Comparison of ENCODE assay signal across 17 cellular contexts in the genomic region with DNA sequence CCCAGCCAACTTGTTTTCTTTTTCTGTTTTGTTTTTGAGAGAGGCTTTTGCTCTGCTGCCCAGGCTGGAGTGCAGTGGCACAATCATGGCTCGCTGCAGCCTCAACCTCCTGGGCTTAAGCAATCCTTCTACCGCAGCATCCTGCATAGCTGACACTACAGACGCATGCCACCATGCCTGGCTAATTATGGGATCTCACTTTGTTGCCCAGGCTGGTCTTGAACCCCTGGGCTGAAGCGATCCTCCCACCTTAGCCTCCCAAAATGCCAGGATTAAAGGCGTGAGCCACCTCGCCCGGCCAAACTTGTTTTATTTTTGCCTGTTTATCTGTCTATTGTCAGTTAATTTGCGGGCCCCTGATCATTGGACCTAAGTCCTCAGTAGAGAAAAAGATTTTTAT.
A peak's percentile ranks its signal among the peaks of the same experiment; 100 is the strongest.
DNase-seq lines count a peak whose midpoint lies in the region; ATAC-seq, FAIRE-seq and TF ChIP-seq lines count a peak whose summit lies in the region.
"Had no signal": no experiment of that assay in that cellular context is flagged by ENCODE, and none has a peak within 500 bp of the region (broad histone marks: within the 10 kb centered on the region; RNA-seq: fewer than 3 reads in every experiment).

No MANE protein-coding gene starts in this region.

- no peak overlapping the region for H2BK15ac ChIP-seq in mesenchymal stem cell (ENCODE audit: low read depth, poor library complexity, severe bottlenecking)

- no peak overlapping the region for H2BK120ac ChIP-seq in mesenchymal stem cell (ENCODE audit: low read depth, low read length)

- no peaks in the 10 kb centered on the region for H4K20me1 ChIP-seq in OCI-LY7 (ENCODE audit: insufficient read depth, low read length)

- POLR2A ChIA-PET in OCI-LY7 (lab: Charles Lee), result interaction anchor here (5.4 to 11.8 kb wide), 3 partner anchors 12 to 26 kb away, joined by 67 to 242 read pairs (median 146); no protein-coding TSS in a partner anchor

- no peak overlapping the region for H3K4me3 ChIP-seq in HAP-1
- no peak overlapping the region for H3K4me3 ChIP-seq in OCI-LY7 (ENCODE audit: low read depth, low read length, poor library complexity, severe bottlenecking)
- H3K4me3 ChIP-seq in mesenchymal stem cell (ENCODE audit: insufficient read depth in 1 of 2, low read depth in 1 of 2, low read length in 2 of 2), result no peak overlapping the region
- H3K4me3 ChIP-seq: GM12878 had no signal

- no peak overlapping the region for H4K91ac ChIP-seq in mesenchymal stem cell (ENCODE audit: low read length)

- DNase-seq in HAP-1 (ENCODE audit: low spot score in 2 of 2), result peak; percentile 15 to 40
- no peak for DNase-seq in OCI-LY7 (ENCODE audit: low spot score)
- no peak for DNase-seq in mesenchymal stem cell
- no peak for DNase-seq in activated CD4-positive, alpha-beta T cell treated with anti-CD3 and anti-CD28 coated beads for 1 hour
- DNase-seq in D721Med (ENCODE audit: insufficient read length, low spot score), result no peak
- no peak for DNase-seq in NK-92 treated with Interleukin-12 subunit alpha and Interleukin-12 subunit beta, amount 100 ng/mL, for 24 hours (lab: John Stamatoyannopoulos, UW)
- DNase-seq: NCI-H1694, NCI-H2081, NCI-H2171, NCI-H524 treated with DMSO at 0.1 percent for 48 hours, SHP77 treated with DMSO at 0.1 percent for 48 hours, T-cell had no signal

- H3K23ac ChIP-seq in mesenchymal stem cell (ENCODE audit: low read length in 2 of 2), result no peak overlapping the region

- peak overlapping the region in 1 of 2 experiments; percentile 37 for H3K4ac ChIP-seq in mesenchymal stem cell (ENCODE audit: low read depth in 1 of 2, low read length in 2 of 2)

- no peak overlapping the region for H2AFZ ChIP-seq in OCI-LY7 (ENCODE audit: low read length)
- H2AFZ ChIP-seq in mesenchymal stem cell (ENCODE audit: low read depth, low read length), result no peak overlapping the region

- H4K8ac ChIP-seq in mesenchymal stem cell (ENCODE audit: low read length), result no peak overlapping the region

- no peak overlapping the region for H2AK5ac ChIP-seq in mesenchymal stem cell (ENCODE audit: low read length, severe bottlenecking)

- TF ChIP-seq CTCF in OCI-LY7 (conservative IDR thresholded peaks at IDR 0.05; ENCODE audit: low read length) (no peak), D721Med (IDR thresholded peaks at IDR 0.05; ENCODE audit: insufficient read depth, missing control alignments) (no peak)

- H3K9me3 ChIP-seq in HAP-1, result no peaks in the 10 kb centered on the region
- H3K9me3 ChIP-seq in OCI-LY7 (ENCODE audit: low read length), result no peaks in the 10 kb centered on the region
- H3K9me3 ChIP-seq in mesenchymal stem cell (ENCODE audit: control insufficient read depth, low read length), result no peaks in the 10 kb centered on the region

- H3K27me3 ChIP-seq in HAP-1 (ENCODE audit: low read depth), result no peaks in the 10 kb centered on the region
- no peaks in the 10 kb centered on the region for H3K27me3 ChIP-seq in mesenchymal stem cell (ENCODE audit: control insufficient read depth in 1 of 2, insufficient read depth in 1 of 2, low read length in 2 of 2)

- H3K9me2 ChIP-seq in OCI-LY7 (ENCODE audit: insufficient read depth, low read length), result no peaks in the 10 kb centered on the region

- CTCF ChIA-PET in OCI-LY7 (lab: Charles Lee; ENCODE audit: unreplicated experiment), result no interaction called here

- H2BK5ac ChIP-seq in mesenchymal stem cell (ENCODE audit: low read depth, low read length, poor library complexity, severe bottlenecking), result no peak overlapping the region

- ATAC-seq in HG03432 (IDR thresholded peaks at IDR 0.05; ENCODE audit: unreplicated experiment), result no peak
- ATAC-seq: GM12878, HCT116, SK-N-SH treated with all-trans-retinoic acid at 6 μM for 48 hours, T-cell had no signal

- H3K27ac ChIP-seq in OCI-LY7 (ENCODE audit: low read depth, low read length, poor library complexity, severe bottlenecking) (peak overlapping the region; percentile 100), mesenchymal stem cell (ENCODE audit: low read length, poor library complexity, severe bottlenecking) (no peak overlapping the region)
- H3K27ac ChIP-seq: RWPE1 had no signal

- H3K18ac ChIP-seq in mesenchymal stem cell (ENCODE audit: low read depth in 1 of 2, low read length in 2 of 2), result peak overlapping the region in 1 of 2 experiments; percentile 52

- no peak overlapping the region for H3K9ac ChIP-seq in mesenchymal stem cell (ENCODE audit: low read length)

- H2BK12ac ChIP-seq in mesenchymal stem cell (ENCODE audit: low read length in 2 of 2), result peak overlapping the region; percentile 31 to 50

- H3K79me1 ChIP-seq in mesenchymal stem cell (replicated peaks; ENCODE audit: low read length, poor library complexity, severe bottlenecking), result no peaks in the 10 kb centered on the region

- intact Hi-C loops in OCI-LY7 (cut with micrococcal nuclease; ENCODE audit: unreplicated experiment), result no loop called here

- H3K4me1 ChIP-seq in HAP-1, result peaks cover 7% of the 10 kb centered on the region
- peaks cover 98% of the 10 kb centered on the region for H3K4me1 ChIP-seq in OCI-LY7 (ENCODE audit: insufficient read depth, low read length, poor library complexity, severe bottlenecking)
- H3K4me1 ChIP-seq in mesenchymal stem cell (ENCODE audit: control insufficient read depth, insufficient read depth, low read depth, low read length), result peaks cover 5% of the 10 kb centered on the region

- WGBS in mesenchymal stem cell, result 95% methylated on average over 8 of the region's 8 CpGs

- peaks cover 56% of the 10 kb centered on the region; the same call in 1 of the 2 replicates for H3K79me2 ChIP-seq in OCI-LY7 (ENCODE audit: insufficient read depth, low read depth, low read length)

- no peak for FAIRE-seq in D721Med (lab: Jason Lieb, UNC)
- FAIRE-seq: GM12878 had no signal

- H3K14ac ChIP-seq in mesenchymal stem cell (ENCODE audit: low read length in 2 of 2), result no peak overlapping the region

- in situ Hi-C loops in HAP-1 (cut with MboI; ENCODE audit: low sequenced_read_pairs), result no loop called here

- no TSS peak for BruUV-seq in OCI-LY7 (replicated peaks; lab: Mats Ljungman, UMichigan)

- H3K4me2 ChIP-seq in OCI-LY7 (ENCODE audit: low read length) (peak overlapping the region; percentile 6; the same call in 1 of the 2 replicates), mesenchymal stem cell (ENCODE audit: low read length, poor library complexity, severe bottlenecking) (no peak overlapping the region)

- H3K36me3 ChIP-seq in HAP-1 (replicated peaks), result no peaks in the 10 kb centered on the region
- peaks cover 66% of the 10 kb centered on the region for H3K36me3 ChIP-seq in OCI-LY7 (ENCODE audit: insufficient read depth, low read length)
- H3K36me3 ChIP-seq in mesenchymal stem cell (ENCODE audit: control insufficient read depth in 1 of 2, insufficient read depth in 2 of 2, low read depth in 1 of 2, low read length in 2 of 2), result no peaks in the 10 kb centered on the region

Comparison
In these comparisons a context has a peak if more than half of its experiments do, and no peak if none do; other contexts are left out.
1. DNase-seq: peak in HAP-1 (2 of 2); none in OCI-LY7 (single experiment), mesenchymal stem cell (single experiment), activated CD4-positive, alpha-beta T cell treated with anti-CD3 and anti-CD28 coated beads for 1 hour (single experiment), D721Med (single experiment) and NK-92 treated with Interleukin-12 subunit alpha and Interleukin-12 subunit beta, amount 100 ng/mL, for 24 hours (single experiment).